In the genomic region with DNA sequence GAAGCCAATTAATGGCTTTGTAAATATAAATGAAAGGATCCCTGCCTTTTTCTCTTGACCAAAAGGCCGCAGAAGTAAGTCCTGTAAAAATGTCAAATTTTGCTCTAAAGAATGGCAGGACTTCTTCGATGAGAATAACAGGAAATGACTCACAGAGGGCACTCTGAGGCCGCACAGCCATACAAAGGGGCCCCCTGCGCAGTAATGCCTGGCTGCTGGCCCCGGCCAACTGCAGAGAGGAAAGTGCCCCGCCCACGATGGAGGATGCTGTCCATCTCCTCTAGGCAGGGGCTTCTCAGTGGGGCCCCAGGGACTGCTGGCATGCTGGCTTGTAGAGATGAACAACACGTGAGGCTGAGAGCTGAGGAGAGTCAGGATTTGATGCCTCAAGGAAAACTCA, we compare ENCODE assay signal across 8 cellular contexts. TPM values are rescaled to one million over a fixed set of nuclear protein-coding genes. Genes with fewer than 3 reads are reported as not detected.
DNase-seq lines count a peak whose midpoint lies in the region; ATAC-seq and FAIRE-seq lines count a peak whose summit lies in the region.

No MANE protein-coding gene starts in this region.

- no peak overlapping the region for H3K4me3 ChIP-seq in adipocyte (ENCODE audit: low read length)
- H3K4me3 ChIP-seq in effector memory CD4-positive, alpha-beta T cell (ENCODE audit: insufficient read depth, low read depth, low read length, poor library complexity, severe bottlenecking): no peak overlapping the region

- H3K9me3 ChIP-seq in adipocyte (ENCODE audit: control insufficient read depth, low read length): no peaks in the 10 kb centered on the region
- no peaks in the 10 kb centered on the region for H3K9me3 ChIP-seq in effector memory CD4-positive, alpha-beta T cell (ENCODE audit: control insufficient read depth, low read length)

- H3K4me1 ChIP-seq in adipocyte (ENCODE audit: control insufficient read depth, insufficient read depth, low read length): peaks cover 17% of the 10 kb centered on the region
- H3K4me1 ChIP-seq in effector memory CD4-positive, alpha-beta T cell (ENCODE audit: control insufficient read depth, insufficient read depth, low read length, poor library complexity, severe bottlenecking): peaks cover 5% of the 10 kb centered on the region

- ATAC-seq in GM19463 (IDR thresholded peaks at IDR 0.05; ENCODE audit: unreplicated experiment): peak; percentile 66

- H3K27ac ChIP-seq in effector memory CD4-positive, alpha-beta T cell (ENCODE audit: insufficient read depth, low read length, poor library complexity, severe bottlenecking): no peak overlapping the region

- no peaks in the 10 kb centered on the region for H3K27me3 ChIP-seq in adipocyte (replicated peaks; ENCODE audit: control insufficient read depth, insufficient read depth, low read length)
- no peaks in the 10 kb centered on the region for H3K27me3 ChIP-seq in effector memory CD4-positive, alpha-beta T cell (replicated peaks; ENCODE audit: control insufficient read depth, insufficient read depth, low read length, poor library complexity, severe bottlenecking)

- no peaks in the 10 kb centered on the region for H3K36me3 ChIP-seq in adipocyte (ENCODE audit: control insufficient read depth, insufficient read depth, low read length, severe bottlenecking)
- H3K36me3 ChIP-seq in effector memory CD4-positive, alpha-beta T cell (ENCODE audit: control insufficient read depth, insufficient read depth, low read length): no peaks in the 10 kb centered on the region

- no peak for FAIRE-seq in frontal cortex (lab: Jason Lieb, UNC)

- DNase-seq in NCI-H2227 (lab: John Stamatoyannopoulos, UW; ENCODE audit: unreplicated experiment) (peak; percentile 58), adipocyte (ENCODE audit: low read depth) (peak; percentile 87), kidney glomerular epithelial cell (lab: John Stamatoyannopoulos, UW) (peak; percentile 52), stromal cell of bone marrow (ENCODE audit: low read depth) (peak; percentile 71), frontal cortex (ENCODE audit: low spot score in 2 of 2) (no peak), NCI-H1436 treated with DMSO at 0.1 percent for 48 hours (lab: John Stamatoyannopoulos, UW) (no peak)
- DNase-seq in effector memory CD4-positive, alpha-beta T cell: no peak

- peak overlapping the region; percentile 30 for H3K9ac ChIP-seq in adipocyte (ENCODE audit: low read length)

RNA-seq across cellular contexts. Expression of a gene that starts 18.1 kb away (rescaled TPM):
- total RNA-seq in frontal cortex: not detected

Comparison
In these comparisons a context has a peak if more than half of its experiments do, and no peak if none do; other contexts are left out.
1. DNase-seq: peak in NCI-H2227 (single experiment), adipocyte (single experiment), kidney glomerular epithelial cell (single experiment) and stromal cell of bone marrow (single experiment); none in frontal cortex (0 of 2), effector memory CD4-positive, alpha-beta T cell (0 of 3) and NCI-H1436 treated with DMSO at 0.1 percent for 48 hours (single experiment).